1 cellular context compared by ENCODE assay signal in the genomic region with DNA sequence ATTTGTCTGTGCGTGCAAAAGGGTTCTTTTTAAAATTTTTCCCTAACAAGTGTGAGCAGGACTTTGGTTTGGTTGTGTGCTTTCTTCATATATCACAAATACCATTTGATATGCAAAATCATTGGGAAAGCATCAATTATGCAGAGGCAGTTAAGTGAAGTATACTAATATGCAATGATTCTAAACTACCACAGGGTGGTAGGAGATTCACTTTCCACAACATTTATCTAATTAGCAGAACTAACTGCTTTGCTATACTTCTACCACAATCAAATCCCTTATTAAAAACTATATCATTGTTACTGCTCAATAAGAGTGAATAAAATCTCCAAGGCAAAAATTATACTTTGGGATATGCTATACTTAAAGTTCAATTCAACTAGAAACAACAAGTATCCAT.
TF ChIP-seq lines count a peak whose summit lies in the region.

No MANE protein-coding gene starts in this region.

TF ChIP-seq in GM23338, 12 proteins besides CTCF, POLR2A, EP300 and RAD21 (continued from another document):
- TF ChIP-seq, protein P1, sequence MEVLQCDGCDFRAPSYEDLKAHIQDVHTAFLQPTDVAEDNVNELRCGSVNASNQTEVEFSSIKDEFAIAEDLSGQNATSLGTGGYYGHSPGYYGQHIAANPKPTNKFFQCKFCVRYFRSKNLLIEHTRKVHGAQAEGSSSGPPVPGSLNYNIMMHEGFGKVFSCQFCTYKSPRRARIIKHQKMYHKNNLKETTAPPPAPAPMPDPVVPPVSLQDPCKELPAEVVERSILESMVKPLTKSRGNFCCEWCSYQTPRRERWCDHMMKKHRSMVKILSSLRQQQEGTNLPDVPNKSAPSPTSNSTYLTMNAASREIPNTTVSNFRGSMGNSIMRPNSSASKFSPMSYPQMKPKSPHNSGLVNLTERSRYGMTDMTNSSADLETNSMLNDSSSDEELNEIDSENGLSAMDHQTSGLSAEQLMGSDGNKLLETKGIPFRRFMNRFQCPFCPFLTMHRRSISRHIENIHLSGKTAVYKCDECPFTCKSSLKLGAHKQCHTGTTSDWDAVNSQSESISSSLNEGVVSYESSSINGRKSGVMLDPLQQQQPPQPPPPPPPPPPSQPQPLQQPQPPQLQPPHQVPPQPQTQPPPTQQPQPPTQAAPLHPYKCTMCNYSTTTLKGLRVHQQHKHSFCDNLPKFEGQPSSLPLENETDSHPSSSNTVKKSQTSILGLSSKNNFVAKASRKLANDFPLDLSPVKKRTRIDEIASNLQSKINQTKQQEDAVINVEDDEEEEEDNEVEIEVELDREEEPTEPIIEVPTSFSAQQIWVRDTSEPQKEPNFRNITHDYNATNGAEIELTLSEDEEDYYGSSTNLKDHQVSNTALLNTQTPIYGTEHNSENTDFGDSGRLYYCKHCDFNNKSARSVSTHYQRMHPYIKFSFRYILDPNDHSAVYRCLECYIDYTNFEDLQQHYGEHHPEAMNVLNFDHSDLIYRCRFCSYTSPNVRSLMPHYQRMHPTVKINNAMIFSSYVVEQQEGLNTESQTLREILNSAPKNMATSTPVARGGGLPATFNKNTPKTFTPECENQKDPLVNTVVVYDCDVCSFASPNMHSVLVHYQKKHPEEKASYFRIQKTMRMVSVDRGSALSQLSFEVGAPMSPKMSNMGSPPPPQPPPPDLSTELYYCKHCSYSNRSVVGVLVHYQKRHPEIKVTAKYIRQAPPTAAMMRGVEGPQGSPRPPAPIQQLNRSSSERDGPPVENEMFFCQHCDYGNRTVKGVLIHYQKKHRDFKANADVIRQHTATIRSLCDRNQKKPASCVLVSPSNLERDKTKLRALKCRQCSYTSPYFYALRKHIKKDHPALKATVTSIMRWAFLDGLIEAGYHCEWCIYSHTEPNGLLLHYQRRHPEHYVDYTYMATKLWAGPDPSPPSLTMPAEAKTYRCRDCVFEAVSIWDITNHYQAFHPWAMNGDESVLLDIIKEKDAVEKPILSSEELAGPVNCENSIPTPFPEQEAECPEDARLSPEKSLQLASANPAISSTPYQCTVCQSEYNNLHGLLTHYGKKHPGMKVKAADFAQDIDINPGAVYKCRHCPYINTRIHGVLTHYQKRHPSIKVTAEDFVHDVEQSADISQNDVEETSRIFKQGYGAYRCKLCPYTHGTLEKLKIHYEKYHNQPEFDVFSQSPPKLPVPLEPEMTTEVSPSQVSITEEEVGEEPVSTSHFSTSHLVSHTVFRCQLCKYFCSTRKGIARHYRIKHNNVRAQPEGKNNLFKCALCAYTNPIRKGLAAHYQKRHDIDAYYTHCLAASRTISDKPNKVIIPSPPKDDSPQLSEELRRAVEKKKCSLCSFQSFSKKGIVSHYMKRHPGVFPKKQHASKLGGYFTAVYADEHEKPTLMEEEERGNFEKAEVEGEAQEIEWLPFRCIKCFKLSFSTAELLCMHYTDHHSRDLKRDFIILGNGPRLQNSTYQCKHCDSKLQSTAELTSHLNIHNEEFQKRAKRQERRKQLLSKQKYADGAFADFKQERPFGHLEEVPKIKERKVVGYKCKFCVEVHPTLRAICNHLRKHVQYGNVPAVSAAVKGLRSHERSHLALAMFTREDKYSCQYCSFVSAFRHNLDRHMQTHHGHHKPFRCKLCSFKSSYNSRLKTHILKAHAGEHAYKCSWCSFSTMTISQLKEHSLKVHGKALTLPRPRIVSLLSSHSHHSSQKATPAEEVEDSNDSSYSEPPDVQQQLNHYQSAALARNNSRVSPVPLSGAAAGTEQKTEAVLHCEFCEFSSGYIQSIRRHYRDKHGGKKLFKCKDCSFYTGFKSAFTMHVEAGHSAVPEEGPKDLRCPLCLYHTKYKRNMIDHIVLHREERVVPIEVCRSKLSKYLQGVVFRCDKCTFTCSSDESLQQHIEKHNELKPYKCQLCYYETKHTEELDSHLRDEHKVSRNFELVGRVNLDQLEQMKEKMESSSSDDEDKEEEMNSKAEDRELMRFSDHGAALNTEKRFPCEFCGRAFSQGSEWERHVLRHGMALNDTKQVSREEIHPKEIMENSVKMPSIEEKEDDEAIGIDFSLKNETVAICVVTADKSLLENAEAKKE (CRISPR knock-in tag; IDR thresholded peaks at IDR 0.05) = no peak
- no peak for TF ChIP-seq STAT1 (IDR thresholded peaks at IDR 0.05; ENCODE audit: unreplicated experiment)
